Comparison of ENCODE assay signal across 8 cellular contexts in the genomic region with DNA sequence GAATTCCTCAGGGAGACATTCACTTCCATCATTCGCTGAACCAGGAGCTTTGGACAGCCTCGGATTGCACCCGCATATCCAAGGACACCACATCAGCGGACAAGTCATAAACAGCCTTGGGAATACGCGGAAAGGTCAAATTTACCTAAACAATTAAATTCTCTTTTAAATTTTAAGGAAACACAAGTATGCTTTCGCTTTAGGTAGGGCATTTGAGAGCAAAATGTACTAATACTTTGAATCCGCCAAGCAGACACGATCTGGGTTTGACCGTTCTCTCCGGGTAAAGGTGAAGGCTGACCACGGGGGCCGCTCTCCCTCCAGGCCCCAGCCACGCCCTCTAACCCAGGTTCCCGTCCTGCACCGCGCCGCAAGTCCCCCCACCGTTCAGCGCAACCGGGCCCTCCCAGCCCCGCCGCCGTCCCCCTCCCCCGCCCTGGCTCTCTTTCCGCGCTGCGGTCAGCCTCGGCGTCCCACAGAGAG. TPM values are rescaled to one million over a fixed set of nuclear protein-coding genes. Genes with fewer than 3 reads are reported as not detected.
A peak's percentile ranks its signal among the peaks of the same experiment; 100 is the strongest.
DNase-seq lines count a peak whose midpoint lies in the region; ATAC-seq and TF ChIP-seq lines count a peak whose summit lies in the region.

No MANE protein-coding gene starts in this region.

- no peaks in the 10 kb centered on the region for H3K9me3 ChIP-seq in GM23248 (ENCODE audit: low read depth)

- peak overlapping the region; percentile 94 for H3K4me2 ChIP-seq in GM23248 (ENCODE audit: unreplicated experiment)

- H3K36me3 Mint-ChIP-seq in activated naive CD8-positive, alpha-beta T cell treated with anti-CD3 and anti-CD28 coated beads, Interleukin-2, amount 10 ng/mL, durations not matched to agents 7 days and 5 days: peaks cover 5% of the 10 kb centered on the region
- H3K36me3 Mint-ChIP-seq in osteocyte (ENCODE audit: unreplicated experiment) (no peaks in the 10 kb centered on the region), type B pancreatic cell (peaks cover 3% of the 10 kb centered on the region)

- in situ Hi-C loops in GM23248 (cut with MboI): no loop called here

- peak overlapping the region; percentile 98 for H3K4me3 Mint-ChIP-seq in activated naive CD8-positive, alpha-beta T cell treated with anti-CD3 and anti-CD28 coated beads, Interleukin-2, amount 10 ng/mL, durations not matched to agents 7 days and 5 days
- H3K4me3 Mint-ChIP-seq in osteocyte (ENCODE audit: unreplicated experiment) (peak overlapping the region; percentile 98), type B pancreatic cell (peak overlapping the region; percentile 99)

- H3K79me2 ChIP-seq in GM23248 (ENCODE audit: insufficient read depth): peaks cover 45% of the 10 kb centered on the region

- CTCF ChIA-PET in RWPE1 (lab: Yijun Ruan, JAX): no interaction called here

- no peaks in the 10 kb centered on the region for H4K20me1 ChIP-seq in GM23248 (ENCODE audit: insufficient read depth)

- H3K27ac Mint-ChIP-seq in activated naive CD8-positive, alpha-beta T cell treated with anti-CD3 and anti-CD28 coated beads, Interleukin-2, amount 10 ng/mL, durations not matched to agents 7 days and 5 days: peak overlapping the region; percentile 95
- H3K27ac Mint-ChIP-seq in osteocyte (ENCODE audit: unreplicated experiment) (peak overlapping the region; percentile 98), type B pancreatic cell (peak overlapping the region; percentile 90)

- H2AFZ ChIP-seq in GM23248: peak overlapping the region; percentile 96

- H3K9me3 Mint-ChIP-seq in activated naive CD8-positive, alpha-beta T cell treated with anti-CD3 and anti-CD28 coated beads, Interleukin-2, amount 10 ng/mL, durations not matched to agents 7 days and 5 days: no peaks in the 10 kb centered on the region
- no peaks in the 10 kb centered on the region for H3K9me3 Mint-ChIP-seq in osteocyte (ENCODE audit: unreplicated experiment)
- H3K9me3 Mint-ChIP-seq in type B pancreatic cell: no peaks in the 10 kb centered on the region

- peaks cover 6% of the 10 kb centered on the region; the same call in 1 of the 2 replicates for H3F3A ChIP-seq in GM23248 (ENCODE audit: insufficient read depth)

- POLR2A ChIA-PET in RWPE1 (lab: Yijun Ruan, JAX; ENCODE audit: low non-redundant PET): no interaction called here
- POLR2A ChIA-PET in activated naive CD8-positive, alpha-beta T cell treated with anti-CD3 and anti-CD28 coated beads, Interleukin-2, amount 10 ng/mL, durations not matched to agents 7 days and 5 days (lab: Charles Lee): interaction anchor here (1.0 kb wide), 1 partner anchor 62 kb away, joined by 4 read pairs; a partner anchor contains a TSS

- TF ChIP-seq CTCF in RWPE1 (conservative IDR thresholded peaks at IDR 0.05; ENCODE audit: low read depth) (no peak), osteocyte (IDR thresholded peaks at IDR 0.05) (no peak), type B pancreatic cell (conservative IDR thresholded peaks at IDR 0.05) (no peak)

- H3K27me3 Mint-ChIP-seq in activated naive CD8-positive, alpha-beta T cell treated with anti-CD3 and anti-CD28 coated beads, Interleukin-2, amount 10 ng/mL, durations not matched to agents 7 days and 5 days: no peaks in the 10 kb centered on the region
- H3K27me3 Mint-ChIP-seq in osteocyte (ENCODE audit: unreplicated experiment): no peaks in the 10 kb centered on the region
- H3K27me3 Mint-ChIP-seq in type B pancreatic cell: no peaks in the 10 kb centered on the region

- 0 out of 2 replicates have a peak, but pooled peaks cover 7% of the 10 kb centered on the region for H3K4me1 ChIP-seq in GM23248 (ENCODE audit: insufficient read depth)

- 1 to 3% methylated on average over 14 to 29 of the region's 30 CpGs for WGBS in GM23248 (ENCODE audit: low coverage in 1 of 2, low lambda C conversion rate in 2 of 2, missing lambda C conversion rate in 2 of 2), 2 experiments

- H3K9me2 ChIP-seq in GM23248 (ENCODE audit: insufficient read depth): no peaks in the 10 kb centered on the region

- peak overlapping the region; percentile 93 for H3K4me3 ChIP-seq in GM23248

- H3K4me1 Mint-ChIP-seq in activated naive CD8-positive, alpha-beta T cell treated with anti-CD3 and anti-CD28 coated beads, Interleukin-2, amount 10 ng/mL, durations not matched to agents 7 days and 5 days: peaks cover 37% of the 10 kb centered on the region
- H3K4me1 Mint-ChIP-seq in osteocyte (ENCODE audit: unreplicated experiment): peaks cover 32% of the 10 kb centered on the region
- peaks cover 30% of the 10 kb centered on the region for H3K4me1 Mint-ChIP-seq in type B pancreatic cell (ENCODE audit: unreplicated experiment)

- no peaks in the 10 kb centered on the region for H3K36me3 ChIP-seq in GM23248 (ENCODE audit: low read depth)

- DNase-seq in ELR (ENCODE audit: low read depth) (peak; percentile 90), GM23248 (peak; percentile 85), KG1 (lab: John Stamatoyannopoulos, UW) (peak; percentile 83), RWPE1 (ENCODE audit: low spot score) (peak; percentile 82), Right ventricle myocardium superior (peak; percentile 90), osteocyte (ENCODE audit: extremely low spot score, unreplicated experiment) (peak; percentile 89), type B pancreatic cell (ENCODE audit: extremely low spot score, unreplicated experiment) (peak; percentile 82)
- no peak for DNase-seq in activated naive CD8-positive, alpha-beta T cell treated with anti-CD3 and anti-CD28 coated beads, Interleukin-2, amount 10 ng/mL, durations not matched to agents 7 days and 5 days

- no peaks in the 10 kb centered on the region for H3K27me3 ChIP-seq in GM23248 (replicated peaks; ENCODE audit: insufficient read depth)

- intact Hi-C loops in Right ventricle myocardium superior (cut with DNase I): no loop called here

- ATAC-seq in activated naive CD8-positive, alpha-beta T cell treated with anti-CD3 and anti-CD28 coated beads, Interleukin-2, amount 10 ng/mL, durations not matched to agents 7 days and 5 days (ENCODE audit: low read depth): peak; percentile 76
- peak; percentile 96 for ATAC-seq in Right ventricle myocardium superior (ENCODE audit: poor library complexity)

- H3K27ac ChIP-seq in GM23248 (peak overlapping the region; percentile 61), RWPE1 (peak overlapping the region; percentile 88)

- peak overlapping the region; percentile 82 for H3K9ac ChIP-seq in GM23248

RNA-seq across cellular contexts. Expression of a gene that starts 0.5 kb away (rescaled TPM):
- 29.5 and 32.6 TPM in 2 replicates for total RNA-seq in GM23248 (2014; rRNA removed; shearing (Covaris generic))
- polyA plus RNA-seq in GM23248 (2016; fragmentation: Nextera tagmentation; extraction: Ambion mirVana): 32.7 and 37.5 TPM in 2 replicates
- 10 to 100 TPM; 34.9 to 37.5 TPM for total RNA-seq in activated naive CD8-positive, alpha-beta T cell treated with anti-CD3 and anti-CD28 coated beads, Interleukin-2, amount 10 ng/mL, durations not matched to agents 7 days and 5 days
- 401 TPM for total RNA-seq in Right ventricle myocardium superior
- total RNA-seq in osteocyte: 36.2 and 37.1 TPM in 2 replicates
- 29.8 and 58.3 TPM in 2 replicates for total RNA-seq in type B pancreatic cell (ENCODE audit: low replicate concordance)
